Comparison of ENCODE assay signal across 10 cellular contexts in genomic region chr11:110366234-110366633, GRCh38.
DNase-seq lines count a peak whose midpoint lies in the region; ATAC-seq and TF ChIP-seq lines count a peak whose summit lies in the region.
"Had no signal": no experiment of that assay in that cellular context is flagged by ENCODE, and none has a peak within 500 bp of the region (broad histone marks: within the 10 kb centered on the region; RNA-seq: fewer than 3 reads in every experiment).

No MANE protein-coding gene starts in this region.

- H3K36me3 ChIP-seq in SJCRH30 (no peaks in the 10 kb centered on the region), thyroid gland (no peaks in the 10 kb centered on the region)

- H3K4me3 ChIP-seq in SJCRH30: no peak overlapping the region
- no peak overlapping the region for H3K4me3 ChIP-seq in thyroid gland (replicated peaks in 1 of 3)
- H3K4me3 ChIP-seq: GM12878 had no signal

- peak; percentile 86 for ATAC-seq in left ventricle myocardium superior
- no peak for ATAC-seq in HG03571 (IDR thresholded peaks at IDR 0.05; ENCODE audit: unreplicated experiment)
- ATAC-seq in GM21515 (IDR thresholded peaks at IDR 0.05; ENCODE audit: unreplicated experiment): no peak
- ATAC-seq: GM12878 had no signal

- TF ChIP-seq CTCF in thyroid gland (IDR thresholded peaks at IDR 0.05): no peak

- H3K9me3 ChIP-seq in SJCRH30 (replicated peaks): no peaks in the 10 kb centered on the region
- no peaks in the 10 kb centered on the region for H3K9me3 ChIP-seq in thyroid gland

- H3K27me3 ChIP-seq in SJCRH30 (no peaks in the 10 kb centered on the region), thyroid gland (no peaks in the 10 kb centered on the region)

- H3K27ac ChIP-seq in SJCRH30 (no peak overlapping the region), thyroid gland (peak overlapping the region; percentile 69 to 84 (median 75))

- intact Hi-C loops in left ventricle myocardium superior (cut with micrococcal nuclease) (loop anchor here (2.0 kb wide), 1 partner anchor 165 kb away; no protein-coding TSS in a partner anchor), thyroid gland (cut with DNase I) (no loop called here)

- DNase-seq in SHP77 (lab: John Stamatoyannopoulos, UW) (peak; percentile 10 to 34), SHP77 treated with DMSO at 0.1 percent for 48 hours (lab: John Stamatoyannopoulos, UW) (no peak), SJCRH30 (peak; percentile 24 to 40), left ventricle myocardium superior (peak; percentile 72), thyroid gland (peak; percentile 96 to 97)
- DNase-seq in stimulated activated naive CD4-positive, alpha-beta T cell (lab: John Stamatoyannopoulos, UW): no peak
- DNase-seq: stimulated activated CD4-positive, alpha-beta T cell treated with anti-CD3 and anti-CD28 coated beads, Interleukin-2, amount 100 ng/mL, for 48 hours had no signal

- WGBS in thyroid gland, 2 donors: 17 to 28% methylated on average over 5 of the region's 5 CpGs

- peaks cover 7% of the 10 kb centered on the region for H3K4me1 ChIP-seq in SJCRH30
- peaks cover 20 to 30% of the 10 kb centered on the region in 2 donors for H3K4me1 ChIP-seq in thyroid gland

- no peak for TF ChIP-seq POLR2A in thyroid gland (IDR thresholded peaks at IDR 0.05)

Comparison
In these comparisons a context has a peak if more than half of its experiments do, and no peak if none do; other contexts are left out.
1. DNase-seq: peak in SHP77 (2 of 2), SJCRH30 (2 of 2), left ventricle myocardium superior (single experiment) and thyroid gland (2 of 2); none in SHP77 treated with DMSO at 0.1 percent for 48 hours (single experiment) and stimulated activated naive CD4-positive, alpha-beta T cell (0 of 6).